ENCODE assay signal across 1 cellular context in genomic region chr19:14006766-14007562, GRCh38.
TF ChIP-seq lines count a peak whose summit lies in the region.

No MANE protein-coding gene starts in this region.

TF ChIP-seq in HepG2, 621 proteins besides CTCF, POLR2A, EP300 and RAD21 (continued from another document and continues in another):
- TF ChIP-seq ZNF660 (CRISPR knock-in tag; IDR thresholded peaks at IDR 0.05; ENCODE audit: borderline replicate concordance, low read depth), result no peak
- peak; percentile 59; the same call in 1 of the 2 replicates for TF ChIP-seq MTF2 (CRISPR knock-in tag; IDR thresholded peaks at IDR 0.05; ENCODE audit: borderline replicate concordance)
- no peak for TF ChIP-seq HMGA1 (CRISPR knock-in tag; conservative IDR thresholded peaks at IDR 0.05)
- no peak for TF ChIP-seq ZNF543 (CRISPR knock-in tag; IDR thresholded peaks at IDR 0.05)
- TF ChIP-seq ZHX1 (CRISPR knock-in tag; IDR thresholded peaks at IDR 0.05; ENCODE audit: low read depth), result peak; percentile 99
- TF ChIP-seq PHF20 (CRISPR knock-in tag; IDR thresholded peaks at IDR 0.05), result peak; percentile 76
- 0 out of 2 replicates have a peak, but pooled peaks have one; percentile 40 for TF ChIP-seq ZFP36L1 (CRISPR knock-in tag; IDR thresholded peaks at IDR 0.05)
- TF ChIP-seq ZNF614 (CRISPR knock-in tag; IDR thresholded peaks at IDR 0.05; ENCODE audit: borderline replicate concordance), result peak; percentile 75
- TF ChIP-seq CBX2 (IDR thresholded peaks at IDR 0.05; ENCODE audit: low read depth, low read length), result no peak
- TF ChIP-seq CBX2 (CRISPR knock-in tag; IDR thresholded peaks at IDR 0.05; ENCODE audit: low read depth), result no peak
- TF ChIP-seq MEIS2 (CRISPR knock-in tag; IDR thresholded peaks at IDR 0.05), result peak; percentile 49; the same call in 1 of the 2 replicates
- TF ChIP-seq HCFC1 (IDR thresholded peaks at IDR 0.05; ENCODE audit: low read depth, low read length), result no peak
- TF ChIP-seq ZBTB4 (CRISPR knock-in tag; IDR thresholded peaks at IDR 0.05; ENCODE audit: borderline replicate concordance), result 0 out of 2 replicates have a peak, but pooled peaks have one; percentile 28
- TF ChIP-seq ZEB1 (IDR thresholded peaks at IDR 0.05; ENCODE audit: insufficient replicate concordance, low read depth), result no peak
- no peak for TF ChIP-seq ZBTB46 (CRISPR knock-in tag; IDR thresholded peaks at IDR 0.05; ENCODE audit: borderline replicate concordance)
- TF ChIP-seq ZNF501 (CRISPR knock-in tag; IDR thresholded peaks at IDR 0.05), result peak; percentile 92; the same call in 1 of the 2 replicates
- no peak for TF ChIP-seq CEBPZ (IDR thresholded peaks at IDR 0.05; ENCODE audit: low read length)
- TF ChIP-seq ZNF275 (CRISPR knock-in tag; IDR thresholded peaks at IDR 0.05; ENCODE audit: borderline replicate concordance), result 0 out of 2 replicates have a peak, but pooled peaks have one; percentile 69
- peak; percentile 30; the same call in 1 of the 2 replicates for TF ChIP-seq ONECUT2 (CRISPR knock-in tag; IDR thresholded peaks at IDR 0.05)
- TF ChIP-seq CBFB (CRISPR knock-in tag; IDR thresholded peaks at IDR 0.05), result peak; percentile 81; the same call in 1 of the 2 replicates
- peak; percentile 55 for TF ChIP-seq ZBED4 (CRISPR knock-in tag; IDR thresholded peaks at IDR 0.05; ENCODE audit: borderline replicate concordance)
- no peak for TF ChIP-seq ZC3H4 (CRISPR knock-in tag; IDR thresholded peaks at IDR 0.05; ENCODE audit: borderline replicate concordance)
- TF ChIP-seq MLX (CRISPR knock-in tag; IDR thresholded peaks at IDR 0.05), result peak; percentile 10; the same call in 1 of the 2 replicates
- TF ChIP-seq GMEB2 (CRISPR knock-in tag; IDR thresholded peaks at IDR 0.05; ENCODE audit: low read depth), result no peak
- TF ChIP-seq CHD2 (IDR thresholded peaks at IDR 0.05; ENCODE audit: low read depth, low read length), result no peak
- no peak for TF ChIP-seq FOXK2 (IDR thresholded peaks at IDR 0.05)
- peak; percentile 88; the same call in 1 of the 2 replicates for TF ChIP-seq ZFP91 (CRISPR knock-in tag; IDR thresholded peaks at IDR 0.05; ENCODE audit: borderline replicate concordance)
- no peak for TF ChIP-seq MIER3 (CRISPR knock-in tag; IDR thresholded peaks at IDR 0.05; ENCODE audit: borderline replicate concordance)
- peak; percentile 75; the same call in 1 of the 2 replicates for TF ChIP-seq ZBTB25 (CRISPR knock-in tag; IDR thresholded peaks at IDR 0.05)
- TF ChIP-seq PBX3 (CRISPR knock-in tag; IDR thresholded peaks at IDR 0.05; ENCODE audit: borderline replicate concordance), result no peak
